8 cellular contexts compared by ENCODE assay signal in the genomic region with DNA sequence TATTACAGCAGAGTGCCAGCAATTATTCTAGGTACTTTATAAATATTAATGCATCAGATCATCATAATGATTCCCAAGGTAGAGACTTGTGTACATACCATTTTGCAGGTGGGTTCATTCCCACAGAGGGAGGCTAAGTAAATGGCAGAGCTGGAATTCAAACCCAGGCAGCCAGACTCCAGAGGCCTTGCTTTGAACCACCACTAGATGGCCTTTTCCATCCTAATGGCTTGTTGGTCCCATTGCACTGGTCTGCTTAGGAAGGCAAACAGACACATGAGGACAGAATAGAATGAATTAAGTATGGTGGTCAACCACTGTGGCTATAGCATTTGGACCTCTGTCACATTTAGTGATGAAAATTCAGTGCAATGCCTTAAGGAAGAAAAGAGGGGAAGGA.
DNase-seq lines count a peak whose midpoint lies in the region; ATAC-seq and TF ChIP-seq lines count a peak whose summit lies in the region.

No MANE protein-coding gene starts in this region.

- no peaks in the 10 kb centered on the region for H3F3A ChIP-seq in OCI-LY1 (ENCODE audit: insufficient read depth, low read length)

- no peaks in the 10 kb centered on the region for H4K20me1 ChIP-seq in OCI-LY1 (ENCODE audit: insufficient read depth, low read length)

- no peaks in the 10 kb centered on the region for H3K27me3 ChIP-seq in OCI-LY1 (ENCODE audit: insufficient read depth, low read length)

- no peak overlapping the region for H3K4me2 ChIP-seq in OCI-LY1 (ENCODE audit: low read length)

- no peaks in the 10 kb centered on the region for H3K9me3 ChIP-seq in OCI-LY1 (ENCODE audit: low read length)

- peak; percentile 66 for TF ChIP-seq CTCF in OCI-LY1 (IDR thresholded peaks at IDR 0.05; ENCODE audit: low read length)

- no peak overlapping the region for H3K4me3 ChIP-seq in OCI-LY1 (ENCODE audit: low read depth, low read length, poor library complexity, severe bottlenecking)

- no peak overlapping the region for H3K9ac ChIP-seq in OCI-LY1 (ENCODE audit: low read length)

- no peak overlapping the region for H3K27ac ChIP-seq in OCI-LY1 (ENCODE audit: low read depth, low read length, poor library complexity, severe bottlenecking)

- peak; percentile 12 for DNase-seq in NCI-H1694 (lab: John Stamatoyannopoulos, UW)
- DNase-seq in NCI-H1694 treated with DMSO at 0.1 percent for 48 hours (lab: John Stamatoyannopoulos, UW) = no peak
- peak; percentile 75 for DNase-seq in islet precursor cell
- no peak for DNase-seq in NCI-H2171 (lab: John Stamatoyannopoulos, UW)
- DNase-seq in GM19238 (ENCODE audit: insufficient read length, low spot score) = no peak
- DNase-seq in activated CD4-positive, CD25-positive, alpha-beta regulatory T cell treated with anti-CD3 and anti-CD28 coated beads, Interleukin-2, amount 50 U/mL, for 72 hours = no peak

- H3K36me3 ChIP-seq in OCI-LY1 (ENCODE audit: insufficient read depth, low read length) = no peaks in the 10 kb centered on the region

- H3K9me2 ChIP-seq in OCI-LY1 (ENCODE audit: low read depth, low read length) = no peaks in the 10 kb centered on the region

- ATAC-seq in HG02763 (IDR thresholded peaks at IDR 0.05; ENCODE audit: unreplicated experiment) = peak; percentile 74

- H2AFZ ChIP-seq in OCI-LY1 (ENCODE audit: low read length) = no peak overlapping the region

- no peaks in the 10 kb centered on the region for H3K79me2 ChIP-seq in OCI-LY1 (ENCODE audit: insufficient read depth, low read length)

- H3K4me1 ChIP-seq in OCI-LY1 (ENCODE audit: insufficient read depth, low read length, severe bottlenecking) = no peaks in the 10 kb centered on the region

Comparison
In these comparisons a context has a peak if more than half of its experiments do, and no peak if none do; other contexts are left out.
1. DNase-seq: peak in NCI-H1694 (single experiment) and islet precursor cell (single experiment); none in NCI-H1694 treated with DMSO at 0.1 percent for 48 hours (single experiment), NCI-H2171 (single experiment), GM19238 (single experiment) and activated CD4-positive, CD25-positive, alpha-beta regulatory T cell treated with anti-CD3 and anti-CD28 coated beads, Interleukin-2, amount 50 U/mL, for 72 hours (single experiment).